Comparison of ENCODE assay signal across 2 cellular contexts in the genomic region with DNA sequence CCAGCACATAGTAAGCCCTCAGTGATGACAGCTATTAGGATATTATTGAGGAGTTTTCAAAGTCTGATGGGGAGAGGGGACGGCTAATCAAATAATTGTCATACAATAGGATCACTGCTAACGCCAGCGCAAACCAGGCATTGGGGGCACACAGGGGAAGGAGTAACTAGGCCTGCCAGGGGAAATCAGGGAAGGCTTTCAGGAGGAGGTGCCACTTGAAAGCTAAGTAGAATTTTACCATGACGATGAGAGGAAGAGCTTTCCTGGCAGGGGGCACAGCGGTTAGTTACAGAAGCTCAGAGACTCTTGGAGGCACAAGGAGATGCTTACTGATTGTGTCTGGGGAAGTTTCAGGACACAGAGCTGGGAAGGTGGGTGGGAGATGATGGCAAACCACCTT.
TF ChIP-seq lines count a peak whose summit lies in the region.

No MANE protein-coding gene starts in this region.

TF ChIP-seq in GM23338, 12 proteins besides CTCF, POLR2A, EP300 and RAD21 (continues in another document):
- TF ChIP-seq JUNB (IDR thresholded peaks at IDR 0.05; ENCODE audit: unreplicated experiment) (no peak), CREB1 (CRISPR knock-in tag; IDR thresholded peaks at IDR 0.05; ENCODE audit: low read depth) (no peak), ZNF114 (CRISPR knock-in tag; IDR thresholded peaks at IDR 0.05) (no peak), STAT1 (IDR thresholded peaks at IDR 0.05; ENCODE audit: unreplicated experiment) (no peak), EZH2 (IDR thresholded peaks at IDR 0.05; ENCODE audit: low read depth, unreplicated experiment) (no peak), POLR2AphosphoS5 (IDR thresholded peaks at IDR 0.05; ENCODE audit: low read depth) (no peak), ZNF331 (CRISPR knock-in tag; IDR thresholded peaks at IDR 0.05; ENCODE audit: low read depth) (no peak)
- TF ChIP-seq, protein P1, sequence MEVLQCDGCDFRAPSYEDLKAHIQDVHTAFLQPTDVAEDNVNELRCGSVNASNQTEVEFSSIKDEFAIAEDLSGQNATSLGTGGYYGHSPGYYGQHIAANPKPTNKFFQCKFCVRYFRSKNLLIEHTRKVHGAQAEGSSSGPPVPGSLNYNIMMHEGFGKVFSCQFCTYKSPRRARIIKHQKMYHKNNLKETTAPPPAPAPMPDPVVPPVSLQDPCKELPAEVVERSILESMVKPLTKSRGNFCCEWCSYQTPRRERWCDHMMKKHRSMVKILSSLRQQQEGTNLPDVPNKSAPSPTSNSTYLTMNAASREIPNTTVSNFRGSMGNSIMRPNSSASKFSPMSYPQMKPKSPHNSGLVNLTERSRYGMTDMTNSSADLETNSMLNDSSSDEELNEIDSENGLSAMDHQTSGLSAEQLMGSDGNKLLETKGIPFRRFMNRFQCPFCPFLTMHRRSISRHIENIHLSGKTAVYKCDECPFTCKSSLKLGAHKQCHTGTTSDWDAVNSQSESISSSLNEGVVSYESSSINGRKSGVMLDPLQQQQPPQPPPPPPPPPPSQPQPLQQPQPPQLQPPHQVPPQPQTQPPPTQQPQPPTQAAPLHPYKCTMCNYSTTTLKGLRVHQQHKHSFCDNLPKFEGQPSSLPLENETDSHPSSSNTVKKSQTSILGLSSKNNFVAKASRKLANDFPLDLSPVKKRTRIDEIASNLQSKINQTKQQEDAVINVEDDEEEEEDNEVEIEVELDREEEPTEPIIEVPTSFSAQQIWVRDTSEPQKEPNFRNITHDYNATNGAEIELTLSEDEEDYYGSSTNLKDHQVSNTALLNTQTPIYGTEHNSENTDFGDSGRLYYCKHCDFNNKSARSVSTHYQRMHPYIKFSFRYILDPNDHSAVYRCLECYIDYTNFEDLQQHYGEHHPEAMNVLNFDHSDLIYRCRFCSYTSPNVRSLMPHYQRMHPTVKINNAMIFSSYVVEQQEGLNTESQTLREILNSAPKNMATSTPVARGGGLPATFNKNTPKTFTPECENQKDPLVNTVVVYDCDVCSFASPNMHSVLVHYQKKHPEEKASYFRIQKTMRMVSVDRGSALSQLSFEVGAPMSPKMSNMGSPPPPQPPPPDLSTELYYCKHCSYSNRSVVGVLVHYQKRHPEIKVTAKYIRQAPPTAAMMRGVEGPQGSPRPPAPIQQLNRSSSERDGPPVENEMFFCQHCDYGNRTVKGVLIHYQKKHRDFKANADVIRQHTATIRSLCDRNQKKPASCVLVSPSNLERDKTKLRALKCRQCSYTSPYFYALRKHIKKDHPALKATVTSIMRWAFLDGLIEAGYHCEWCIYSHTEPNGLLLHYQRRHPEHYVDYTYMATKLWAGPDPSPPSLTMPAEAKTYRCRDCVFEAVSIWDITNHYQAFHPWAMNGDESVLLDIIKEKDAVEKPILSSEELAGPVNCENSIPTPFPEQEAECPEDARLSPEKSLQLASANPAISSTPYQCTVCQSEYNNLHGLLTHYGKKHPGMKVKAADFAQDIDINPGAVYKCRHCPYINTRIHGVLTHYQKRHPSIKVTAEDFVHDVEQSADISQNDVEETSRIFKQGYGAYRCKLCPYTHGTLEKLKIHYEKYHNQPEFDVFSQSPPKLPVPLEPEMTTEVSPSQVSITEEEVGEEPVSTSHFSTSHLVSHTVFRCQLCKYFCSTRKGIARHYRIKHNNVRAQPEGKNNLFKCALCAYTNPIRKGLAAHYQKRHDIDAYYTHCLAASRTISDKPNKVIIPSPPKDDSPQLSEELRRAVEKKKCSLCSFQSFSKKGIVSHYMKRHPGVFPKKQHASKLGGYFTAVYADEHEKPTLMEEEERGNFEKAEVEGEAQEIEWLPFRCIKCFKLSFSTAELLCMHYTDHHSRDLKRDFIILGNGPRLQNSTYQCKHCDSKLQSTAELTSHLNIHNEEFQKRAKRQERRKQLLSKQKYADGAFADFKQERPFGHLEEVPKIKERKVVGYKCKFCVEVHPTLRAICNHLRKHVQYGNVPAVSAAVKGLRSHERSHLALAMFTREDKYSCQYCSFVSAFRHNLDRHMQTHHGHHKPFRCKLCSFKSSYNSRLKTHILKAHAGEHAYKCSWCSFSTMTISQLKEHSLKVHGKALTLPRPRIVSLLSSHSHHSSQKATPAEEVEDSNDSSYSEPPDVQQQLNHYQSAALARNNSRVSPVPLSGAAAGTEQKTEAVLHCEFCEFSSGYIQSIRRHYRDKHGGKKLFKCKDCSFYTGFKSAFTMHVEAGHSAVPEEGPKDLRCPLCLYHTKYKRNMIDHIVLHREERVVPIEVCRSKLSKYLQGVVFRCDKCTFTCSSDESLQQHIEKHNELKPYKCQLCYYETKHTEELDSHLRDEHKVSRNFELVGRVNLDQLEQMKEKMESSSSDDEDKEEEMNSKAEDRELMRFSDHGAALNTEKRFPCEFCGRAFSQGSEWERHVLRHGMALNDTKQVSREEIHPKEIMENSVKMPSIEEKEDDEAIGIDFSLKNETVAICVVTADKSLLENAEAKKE (CRISPR knock-in tag; IDR thresholded peaks at IDR 0.05), result no peak
- TF ChIP-seq, protein P2, sequence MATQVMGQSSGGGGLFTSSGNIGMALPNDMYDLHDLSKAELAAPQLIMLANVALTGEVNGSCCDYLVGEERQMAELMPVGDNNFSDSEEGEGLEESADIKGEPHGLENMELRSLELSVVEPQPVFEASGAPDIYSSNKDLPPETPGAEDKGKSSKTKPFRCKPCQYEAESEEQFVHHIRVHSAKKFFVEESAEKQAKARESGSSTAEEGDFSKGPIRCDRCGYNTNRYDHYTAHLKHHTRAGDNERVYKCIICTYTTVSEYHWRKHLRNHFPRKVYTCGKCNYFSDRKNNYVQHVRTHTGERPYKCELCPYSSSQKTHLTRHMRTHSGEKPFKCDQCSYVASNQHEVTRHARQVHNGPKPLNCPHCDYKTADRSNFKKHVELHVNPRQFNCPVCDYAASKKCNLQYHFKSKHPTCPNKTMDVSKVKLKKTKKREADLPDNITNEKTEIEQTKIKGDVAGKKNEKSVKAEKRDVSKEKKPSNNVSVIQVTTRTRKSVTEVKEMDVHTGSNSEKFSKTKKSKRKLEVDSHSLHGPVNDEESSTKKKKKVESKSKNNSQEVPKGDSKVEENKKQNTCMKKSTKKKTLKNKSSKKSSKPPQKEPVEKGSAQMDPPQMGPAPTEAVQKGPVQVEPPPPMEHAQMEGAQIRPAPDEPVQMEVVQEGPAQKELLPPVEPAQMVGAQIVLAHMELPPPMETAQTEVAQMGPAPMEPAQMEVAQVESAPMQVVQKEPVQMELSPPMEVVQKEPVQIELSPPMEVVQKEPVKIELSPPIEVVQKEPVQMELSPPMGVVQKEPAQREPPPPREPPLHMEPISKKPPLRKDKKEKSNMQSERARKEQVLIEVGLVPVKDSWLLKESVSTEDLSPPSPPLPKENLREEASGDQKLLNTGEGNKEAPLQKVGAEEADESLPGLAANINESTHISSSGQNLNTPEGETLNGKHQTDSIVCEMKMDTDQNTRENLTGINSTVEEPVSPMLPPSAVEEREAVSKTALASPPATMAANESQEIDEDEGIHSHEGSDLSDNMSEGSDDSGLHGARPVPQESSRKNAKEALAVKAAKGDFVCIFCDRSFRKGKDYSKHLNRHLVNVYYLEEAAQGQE (IDR thresholded peaks at IDR 0.05; ENCODE audit: unreplicated experiment), result no peak
- TF ChIP-seq, protein P3, sequence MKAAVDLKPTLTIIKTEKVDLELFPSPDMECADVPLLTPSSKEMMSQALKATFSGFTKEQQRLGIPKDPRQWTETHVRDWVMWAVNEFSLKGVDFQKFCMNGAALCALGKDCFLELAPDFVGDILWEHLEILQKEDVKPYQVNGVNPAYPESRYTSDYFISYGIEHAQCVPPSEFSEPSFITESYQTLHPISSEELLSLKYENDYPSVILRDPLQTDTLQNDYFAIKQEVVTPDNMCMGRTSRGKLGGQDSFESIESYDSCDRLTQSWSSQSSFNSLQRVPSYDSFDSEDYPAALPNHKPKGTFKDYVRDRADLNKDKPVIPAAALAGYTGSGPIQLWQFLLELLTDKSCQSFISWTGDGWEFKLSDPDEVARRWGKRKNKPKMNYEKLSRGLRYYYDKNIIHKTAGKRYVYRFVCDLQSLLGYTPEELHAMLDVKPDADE (IDR thresholded peaks at IDR 0.05), result no peak

TF ChIP-seq in K562, 482 proteins besides CTCF, POLR2A, EP300 and RAD21:
- TF ChIP-seq KDM1A (IDR thresholded peaks at IDR 0.05), result peak; percentile 40 to 49; a peak in 1 of 4 replicates
- TF ChIP-seq FOXJ2 (tag; IDR thresholded peaks at IDR 0.05), result no peak
- no peak for TF ChIP-seq SOX6 (IDR thresholded peaks at IDR 0.05)
- peak; percentile 80 for TF ChIP-seq RBM25 (IDR thresholded peaks at IDR 0.05; ENCODE audit: low read depth, low read length, severe bottlenecking)
- TF ChIP-seq SMARCA5 (IDR thresholded peaks at IDR 0.05), result peak; percentile 75; the same call in 1 of the 2 replicates
- peak; percentile 72 for TF ChIP-seq BCOR (IDR thresholded peaks at IDR 0.05)
- 0 out of 2 replicates have a peak, but pooled peaks have one; percentile 15 for TF ChIP-seq FOXK1 (CRISPR knock-in tag; IDR thresholded peaks at IDR 0.05; ENCODE audit: borderline replicate concordance)
- peak; percentile 98 for TF ChIP-seq ZFP36 (IDR thresholded peaks at IDR 0.05; ENCODE audit: low read depth, low read length, partially characterized antibody)
